Comparison of ENCODE assay signal across 8 cellular contexts in the genomic region with DNA sequence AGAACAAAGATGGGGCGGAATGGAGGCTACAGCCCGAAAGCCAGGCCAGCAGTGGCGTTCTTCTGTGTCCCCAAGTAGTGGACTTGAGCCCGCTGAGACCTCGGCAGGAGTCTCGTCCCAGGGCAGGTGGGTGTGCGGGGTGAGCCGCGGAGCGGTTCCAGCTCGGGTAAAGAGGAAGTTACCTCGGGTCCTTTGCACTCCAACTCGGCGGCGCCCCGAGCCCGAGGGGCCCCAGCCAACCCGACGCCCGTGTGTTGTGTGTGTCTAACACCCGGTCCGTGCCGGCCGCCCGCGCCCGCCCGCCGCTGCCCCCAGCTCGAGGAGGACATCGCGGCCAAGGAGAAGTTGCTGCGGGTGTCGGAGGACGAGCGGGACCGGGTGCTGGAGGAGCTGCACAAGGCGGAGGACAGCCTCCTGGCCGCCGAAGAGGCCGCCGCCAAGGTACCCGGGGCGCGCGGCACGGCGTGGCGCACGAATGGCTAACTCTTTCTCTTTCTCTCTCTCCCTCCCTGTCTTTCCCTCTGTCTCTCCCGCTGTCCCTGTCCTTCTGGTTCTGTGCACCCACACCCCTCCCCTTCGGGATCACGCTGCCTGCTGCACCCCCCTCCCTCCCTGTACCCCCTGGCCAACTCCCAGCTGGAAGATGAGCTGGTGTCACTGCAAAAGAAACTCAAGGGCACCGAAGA. TPM values are rescaled to one million over a fixed set of nuclear protein-coding genes. Genes with fewer than 3 reads are reported as not detected.
DNase-seq lines count a peak whose midpoint lies in the region; ATAC-seq and TF ChIP-seq lines count a peak whose summit lies in the region.

No MANE protein-coding gene starts in this region.

- H3K4me1 ChIP-seq in fibroblast of lung (ENCODE audit: control insufficient read depth, extremely low read depth, insufficient read depth, low read length) (peaks cover 14% of the 10 kb centered on the region), neural progenitor cell (peaks cover 35% of the 10 kb centered on the region)

- H3F3A ChIP-seq in neural progenitor cell (ENCODE audit: low read depth), result peaks cover 49% of the 10 kb centered on the region

- H3K36me3 Mint-ChIP-seq in neural progenitor cell, result peaks cover 21% of the 10 kb centered on the region

- no peaks in the 10 kb centered on the region for H3K27me3 ChIP-seq in fibroblast of lung (ENCODE audit: control insufficient read depth, insufficient read depth, low read length)
- H3K27me3 ChIP-seq in neural progenitor cell, result peaks cover 4% of the 10 kb centered on the region

- H3K4me3 ChIP-seq in fibroblast of lung (replicated peaks in 1 of 4; ENCODE audit: control extremely low read depth in 1 of 4, insufficient read depth in 1 of 4, low read depth in 3 of 4, low read length in 4 of 4) (peak overlapping the region; percentile 80 to 94 (median 88)), neural progenitor cell (peak overlapping the region; percentile 94)

- H3K79me2 ChIP-seq in fibroblast of lung (ENCODE audit: control insufficient read depth, insufficient read depth, low read length) (peaks cover 45% of the 10 kb centered on the region), neural progenitor cell (ENCODE audit: low read depth) (peaks cover 61% of the 10 kb centered on the region)

- H3K4me3 Mint-ChIP-seq in neural progenitor cell, result peak overlapping the region; percentile 96

- H3K9ac ChIP-seq in fibroblast of lung (ENCODE audit: insufficient read depth, low read length) (peak overlapping the region; percentile 79), neural progenitor cell (peak overlapping the region; percentile 94)

- H3K27ac ChIP-seq in fibroblast of lung (ENCODE audit: insufficient read depth, low read length) (peak overlapping the region; percentile 75), neural progenitor cell (peak overlapping the region; percentile 99)

- peak; percentile 48 for DNase-seq in DMS53 (lab: John Stamatoyannopoulos, UW)
- DNase-seq in DMS53 treated with DMSO at 0.1 percent for 48 hours (lab: John Stamatoyannopoulos, UW; ENCODE audit: unreplicated experiment), result no peak
- DNase-seq in UCSD-AML1 (lab: John Stamatoyannopoulos, UW; ENCODE audit: unreplicated experiment), result peak; percentile 19
- no peak for DNase-seq in fibroblast of lung (ENCODE audit: low read depth in 2 of 2)
- DNase-seq in neural progenitor cell (ENCODE audit: low spot score), result peak; percentile 40
- DNase-seq in NCI-H187 treated with DMSO at 0.1 percent for 48 hours (lab: John Stamatoyannopoulos, UW), result no peak
- no peak for DNase-seq in NCI-H1436 (lab: John Stamatoyannopoulos, UW)

- no peak overlapping the region for H2AFZ ChIP-seq in fibroblast of lung (ENCODE audit: low read length)
- no peak overlapping the region for H2AFZ ChIP-seq in neural progenitor cell (replicated peaks)

- H3K27ac Mint-ChIP-seq in neural progenitor cell, result peak overlapping the region; percentile 70

- H3K4me2 ChIP-seq in fibroblast of lung (ENCODE audit: extremely low read depth, insufficient read depth, low read length) (peak overlapping the region; percentile 93), neural progenitor cell (peak overlapping the region; percentile 98)

- TF ChIP-seq CTCF in fibroblast of lung (conservative IDR thresholded peaks at IDR 0.05 in 1 of 2, IDR thresholded peaks at IDR 0.05 in 1 of 2; ENCODE audit: low read depth in 1 of 2, low read length in 2 of 2) (no peak), neural progenitor cell (IDR thresholded peaks at IDR 0.05) (no peak)

- peaks cover 4% of the 10 kb centered on the region for H3K27me3 Mint-ChIP-seq in neural progenitor cell (ENCODE audit: insufficient read depth, low read depth)

- H3K36me3 ChIP-seq in fibroblast of lung (ENCODE audit: control insufficient read depth, insufficient read depth, low read length) (peaks cover 3% of the 10 kb centered on the region), neural progenitor cell (peaks cover 10% of the 10 kb centered on the region)

- no peaks in the 10 kb centered on the region for H3K9me3 ChIP-seq in fibroblast of lung (ENCODE audit: control insufficient read depth, insufficient read depth, low read depth, low read length)
- no peaks in the 10 kb centered on the region for H3K9me3 ChIP-seq in neural progenitor cell (ENCODE audit: low read depth)

- no peaks in the 10 kb centered on the region for H4K20me1 ChIP-seq in fibroblast of lung (ENCODE audit: control insufficient read depth, extremely low read depth, insufficient read depth, low read length)
- peaks cover 45% of the 10 kb centered on the region for H4K20me1 ChIP-seq in neural progenitor cell (ENCODE audit: low read depth)

- H3K9me3 Mint-ChIP-seq in neural progenitor cell, result peaks cover 5% of the 10 kb centered on the region

- ATAC-seq in GM21526 (IDR thresholded peaks at IDR 0.05; ENCODE audit: low FRiP score, unreplicated experiment), result no peak

- H3K4me1 Mint-ChIP-seq in neural progenitor cell, result peaks cover 49% of the 10 kb centered on the region

RNA-seq across cellular contexts. Expression of a gene that starts 1.0 kb away (rescaled TPM):
- total RNA-seq in fibroblast of lung (224 and 279 TPM in 2 replicates), neural progenitor cell (ENCODE audit: low replicate concordance) (614 and 623 TPM in 2 replicates)
- polyA plus RNA-seq in fibroblast of lung, result 515 and 1,732 TPM in 2 replicates
- polyA plus RNA-seq in fibroblast of lung (2012), result 351 and 1,059 TPM in 2 replicates
- polyA minus RNA-seq in fibroblast of lung (ENCODE audit: low replicate concordance), result 61.4 and 196 TPM in 2 replicates

Comparison
In these comparisons a context has a peak if more than half of its experiments do, and no peak if none do; other contexts are left out.
1. DNase-seq: peak in DMS53 (single experiment), UCSD-AML1 (single experiment) and neural progenitor cell (single experiment); none in DMS53 treated with DMSO at 0.1 percent for 48 hours (single experiment), fibroblast of lung (0 of 2), NCI-H187 treated with DMSO at 0.1 percent for 48 hours (single experiment) and NCI-H1436 (single experiment).